24 cellular contexts compared by ENCODE assay signal in genomic region chr7:16044620-16045019, GRCh38.
A peak's percentile ranks its signal among the peaks of the same experiment; 100 is the strongest.
DNase-seq lines count a peak whose midpoint lies in the region; ATAC-seq and TF ChIP-seq lines count a peak whose summit lies in the region.
"Had no signal": no experiment of that assay in that cellular context is flagged by ENCODE, and none has a peak within 500 bp of the region (broad histone marks: within the 10 kb centered on the region; RNA-seq: fewer than 3 reads in every experiment).

No MANE protein-coding gene starts in this region.

- peak; percentile 81 to 89 for DNase-seq in SJCRH30
- no peak for DNase-seq in left lung
- no peak for DNase-seq in sciatic nerve (ENCODE audit: low spot score)
- no peak for DNase-seq in superior temporal gyrus (ENCODE audit: extremely low spot score)
- DNase-seq: 8988T; ACHN; BE2C; C1 segment of cervical spinal cord; CD4-positive, alpha-beta memory T cell; CD4-positive, CD25-positive, alpha-beta regulatory T cell; CD8-positive, alpha-beta memory T cell; COR-L47; DMS 273 treated with DMSO at 0.1 percent for 48 hours; DMS153; DMS53; DMS79; DND-41; EL; GDM1 had no signal

- TF ChIP-seq CTCF in left lung (IDR thresholded peaks at IDR 0.05): no peak

- peaks cover 23% of the 10 kb centered on the region; the same call in 1 of the 2 replicates for H3K4me1 ChIP-seq in SJCRH30
- H3K4me1 ChIP-seq in left lung: no peaks in the 10 kb centered on the region
- H3K4me1 ChIP-seq: BE2C, BLaER1 had no signal

- H3K27me3 ChIP-seq in SJCRH30 (no peaks in the 10 kb centered on the region), left lung (no peaks in the 10 kb centered on the region)
- H3K27me3 ChIP-seq: BE2C, BLaER1 had no signal

- no peaks in the 10 kb centered on the region for H3K9me3 ChIP-seq in SJCRH30 (replicated peaks)
- peaks cover 0 to 2% of the 10 kb centered on the region in 2 donors for H3K9me3 ChIP-seq in left lung
- H3K9me3 ChIP-seq: BE2C, BLaER1 had no signal

- H3K27ac ChIP-seq in SJCRH30: peak overlapping the region; percentile 8; the same call in 1 of the 2 replicates
- H3K27ac ChIP-seq in left lung: no peak overlapping the region
- H3K27ac ChIP-seq: BLaER1 had no signal

- H3K4me3 ChIP-seq in SJCRH30 (no peak overlapping the region), left lung (no peak overlapping the region)
- H3K4me3 ChIP-seq: BLaER1, GM12878 had no signal

- ATAC-seq in left lung (peak; percentile 24), sciatic nerve (peak; percentile 50), GM19467 (IDR thresholded peaks at IDR 0.05; ENCODE audit: unreplicated experiment) (no peak), HG02763 (IDR thresholded peaks at IDR 0.05; ENCODE audit: unreplicated experiment) (no peak), HG03378 (IDR thresholded peaks at IDR 0.05; ENCODE audit: unreplicated experiment) (no peak)
- ATAC-seq: GM12878 had no signal

- intact Hi-C loops in left lung (cut with DNase I) (no loop called here), sciatic nerve (cut with DNase I) (no loop called here)

- no peaks in the 10 kb centered on the region for H3K36me3 ChIP-seq in SJCRH30
- H3K36me3 ChIP-seq in left lung: no peaks in the 10 kb centered on the region
- H3K36me3 ChIP-seq: BE2C, BLaER1 had no signal

Comparison
In these comparisons a context has a peak if more than half of its experiments do, and no peak if none do; other contexts are left out.
1. DNase-seq: peak in SJCRH30 (2 of 2); none in left lung (0 of 2), sciatic nerve (single experiment) and superior temporal gyrus (single experiment).
2. ATAC-seq: peak in left lung (single experiment) and sciatic nerve (single experiment); none in GM19467 (single experiment), HG02763 (single experiment) and HG03378 (single experiment).